Comparison of ENCODE assay signal across 8 cellular contexts in genomic region chr5:137220523-137220927, GRCh38.
DNase-seq lines count a peak whose midpoint lies in the region; ATAC-seq and TF ChIP-seq lines count a peak whose summit lies in the region.

No MANE protein-coding gene starts in this region.

- WGBS in hepatocyte (ENCODE audit: low lambda C conversion rate, missing lambda C conversion rate) = 44% methylated on average over 3 of the region's 3 CpGs

- H3K36me3 ChIP-seq in WERI-Rb-1 (no peaks in the 10 kb centered on the region), hepatocyte (replicated peaks; ENCODE audit: insufficient read depth, low read depth) (no peaks in the 10 kb centered on the region), uterus (no peaks in the 10 kb centered on the region)

- peak; percentile 42 for ATAC-seq in activated naive CD8-positive, alpha-beta T cell treated with anti-CD3 and anti-CD28 coated beads, Interleukin-2, amount 10 ng/mL, durations not matched to agents 7 days and 5 days (ENCODE audit: low read depth)
- peak; percentile 70 for ATAC-seq in HG02763 (IDR thresholded peaks at IDR 0.05; ENCODE audit: unreplicated experiment)

- no peak for DNase-seq in activated naive CD8-positive, alpha-beta T cell treated with anti-CD3 and anti-CD28 coated beads, Interleukin-2, amount 10 ng/mL, durations not matched to agents 7 days and 5 days
- no peak for DNase-seq in activated naive CD8-positive, alpha-beta T cell treated with anti-CD3 and anti-CD28 coated beads for 36 hours
- DNase-seq in NCI-H1694 treated with DMSO at 0.1 percent for 48 hours (lab: John Stamatoyannopoulos, UW) = peak; percentile 27
- peak; percentile 37 for DNase-seq in WERI-Rb-1
- peak; percentile 81 for DNase-seq in hepatocyte (ENCODE audit: low spot score)
- no peak for DNase-seq in uterus
- DNase-seq in central memory CD4-positive, alpha-beta T cell = no peak

- no peak overlapping the region for H3K4me3 Mint-ChIP-seq in activated naive CD8-positive, alpha-beta T cell treated with anti-CD3 and anti-CD28 coated beads, Interleukin-2, amount 10 ng/mL, durations not matched to agents 7 days and 5 days
- H3K4me3 Mint-ChIP-seq in activated naive CD8-positive, alpha-beta T cell treated with anti-CD3 and anti-CD28 coated beads for 36 hours = no peak overlapping the region

- H3K27me3 ChIP-seq in WERI-Rb-1 (ENCODE audit: insufficient read depth, low read depth, severe bottlenecking) = no peaks in the 10 kb centered on the region
- no peaks in the 10 kb centered on the region for H3K27me3 ChIP-seq in hepatocyte
- H3K27me3 ChIP-seq in uterus = no peaks in the 10 kb centered on the region

- TF ChIP-seq CTCF in WERI-Rb-1 (IDR thresholded peaks at IDR 0.05; ENCODE audit: low read depth, low read length) = peak; percentile 67
- peak; percentile 58 for TF ChIP-seq CTCF in hepatocyte (IDR thresholded peaks at IDR 0.05; ENCODE audit: poor library complexity)
- peak; percentile 9 to 44 (median 34) for TF ChIP-seq CTCF in uterus (IDR thresholded peaks at IDR 0.05)

- no peak overlapping the region for H3K4me2 ChIP-seq in hepatocyte

- no peaks in the 10 kb centered on the region for H3K79me2 ChIP-seq in hepatocyte

- H3K9me2 ChIP-seq in hepatocyte (replicated peaks; ENCODE audit: insufficient read depth) = no peaks in the 10 kb centered on the region

- H3K27ac Mint-ChIP-seq in activated naive CD8-positive, alpha-beta T cell treated with anti-CD3 and anti-CD28 coated beads, Interleukin-2, amount 10 ng/mL, durations not matched to agents 7 days and 5 days = no peak overlapping the region
- no peak overlapping the region for H3K27ac Mint-ChIP-seq in activated naive CD8-positive, alpha-beta T cell treated with anti-CD3 and anti-CD28 coated beads for 36 hours

- H4K20me1 ChIP-seq in hepatocyte (ENCODE audit: insufficient read depth, poor library complexity, severe bottlenecking) = no peaks in the 10 kb centered on the region

- H3K4me1 ChIP-seq in hepatocyte (ENCODE audit: insufficient read depth) (peaks cover 7% of the 10 kb centered on the region), uterus (no peaks in the 10 kb centered on the region)

- H3K4me1 Mint-ChIP-seq in activated naive CD8-positive, alpha-beta T cell treated with anti-CD3 and anti-CD28 coated beads, Interleukin-2, amount 10 ng/mL, durations not matched to agents 7 days and 5 days = no peaks in the 10 kb centered on the region
- no peaks in the 10 kb centered on the region for H3K4me1 Mint-ChIP-seq in activated naive CD8-positive, alpha-beta T cell treated with anti-CD3 and anti-CD28 coated beads for 36 hours

- no peaks in the 10 kb centered on the region for H3K9me3 Mint-ChIP-seq in activated naive CD8-positive, alpha-beta T cell treated with anti-CD3 and anti-CD28 coated beads, Interleukin-2, amount 10 ng/mL, durations not matched to agents 7 days and 5 days
- no peaks in the 10 kb centered on the region for H3K9me3 Mint-ChIP-seq in activated naive CD8-positive, alpha-beta T cell treated with anti-CD3 and anti-CD28 coated beads for 36 hours

- peaks cover 6% of the 10 kb centered on the region for H3K27me3 Mint-ChIP-seq in activated naive CD8-positive, alpha-beta T cell treated with anti-CD3 and anti-CD28 coated beads, Interleukin-2, amount 10 ng/mL, durations not matched to agents 7 days and 5 days
- peaks cover 23% of the 10 kb centered on the region for H3K27me3 Mint-ChIP-seq in activated naive CD8-positive, alpha-beta T cell treated with anti-CD3 and anti-CD28 coated beads for 36 hours

- H3K4me3 ChIP-seq in WERI-Rb-1 (ENCODE audit: low read depth, low read length) = no peak overlapping the region
- H3K4me3 ChIP-seq in hepatocyte = no peak overlapping the region
- H3K4me3 ChIP-seq in uterus = no peak overlapping the region

- no peak for TF ChIP-seq POLR2A in uterus (IDR thresholded peaks at IDR 0.05)

- H2AFZ ChIP-seq in hepatocyte = no peak overlapping the region

- H3K9me3 ChIP-seq in WERI-Rb-1 (ENCODE audit: severe bottlenecking) (no peaks in the 10 kb centered on the region), hepatocyte (ENCODE audit: low read depth) (no peaks in the 10 kb centered on the region), uterus (no peaks in the 10 kb centered on the region)

- H3K27ac ChIP-seq in WERI-Rb-1 (no peak overlapping the region), hepatocyte (no peak overlapping the region), uterus (no peak overlapping the region)

- H3K36me3 Mint-ChIP-seq in activated naive CD8-positive, alpha-beta T cell treated with anti-CD3 and anti-CD28 coated beads, Interleukin-2, amount 10 ng/mL, durations not matched to agents 7 days and 5 days = no peaks in the 10 kb centered on the region
- no peaks in the 10 kb centered on the region for H3K36me3 Mint-ChIP-seq in activated naive CD8-positive, alpha-beta T cell treated with anti-CD3 and anti-CD28 coated beads for 36 hours

- intact Hi-C loops in uterus (cut with DNase I; ENCODE audit: low total_unique reads) = no loop called here

- POLR2A ChIA-PET in activated naive CD8-positive, alpha-beta T cell treated with anti-CD3 and anti-CD28 coated beads, Interleukin-2, amount 10 ng/mL, durations not matched to agents 7 days and 5 days (lab: Charles Lee) = no interaction called here

Comparison
In these comparisons a context has a peak if more than half of its experiments do, and no peak if none do; other contexts are left out.
1. DNase-seq: peak in NCI-H1694 treated with DMSO at 0.1 percent for 48 hours (single experiment), WERI-Rb-1 (single experiment) and hepatocyte (single experiment); none in activated naive CD8-positive, alpha-beta T cell treated with anti-CD3 and anti-CD28 coated beads, Interleukin-2, amount 10 ng/mL, durations not matched to agents 7 days and 5 days (single experiment), activated naive CD8-positive, alpha-beta T cell treated with anti-CD3 and anti-CD28 coated beads for 36 hours (single experiment), uterus (0 of 2) and central memory CD4-positive, alpha-beta T cell (single experiment).
2. Peak in every context shown above with its lines, with median percentiles within 50 percentile points of each other: CTCF ChIP-seq.